Comparison of ENCODE assay signal across 8 cellular contexts in the genomic region with DNA sequence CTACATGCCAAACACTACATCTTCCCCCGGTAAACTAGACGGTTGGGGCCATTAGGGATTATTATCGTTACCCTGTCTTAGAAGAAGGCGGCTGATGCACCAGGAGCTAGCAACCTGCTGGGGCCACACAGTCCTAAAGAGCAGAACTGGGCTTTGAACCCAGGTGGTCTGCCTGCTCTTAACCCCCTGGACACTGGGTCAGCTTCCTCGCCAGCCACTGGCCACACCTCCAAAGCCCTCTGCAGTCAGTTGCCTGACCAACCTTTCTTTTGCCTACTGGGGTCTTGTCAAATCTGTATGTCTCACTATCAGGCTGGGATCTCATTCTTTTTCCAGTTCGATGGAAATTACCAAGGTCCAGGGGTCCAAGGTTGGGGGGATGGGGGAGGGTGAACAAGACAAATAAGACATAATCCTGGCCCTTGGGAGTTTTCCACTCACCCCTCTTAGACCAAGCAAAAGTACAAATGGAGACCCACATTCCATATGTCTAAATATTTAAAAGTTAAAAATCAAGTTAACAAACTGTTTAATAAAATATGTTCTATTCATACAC.
"Had no signal": no experiment of that assay in that cellular context is flagged by ENCODE, and none has a peak within 500 bp of the region (broad histone marks: within the 10 kb centered on the region; RNA-seq: fewer than 3 reads in every experiment).

No MANE protein-coding gene starts in this region.

- DNase-seq: GDM1, GF-D8 had no signal

- FAIRE-seq: G401.6, GM12878, GM12891, GM12892, GM18507, GM19239 had no signal

- ATAC-seq: GM12878 had no signal

- H3K4me3 ChIP-seq: GM12878 had no signal
